Comparison of ENCODE assay signal across 24 cellular contexts in the genomic region with DNA sequence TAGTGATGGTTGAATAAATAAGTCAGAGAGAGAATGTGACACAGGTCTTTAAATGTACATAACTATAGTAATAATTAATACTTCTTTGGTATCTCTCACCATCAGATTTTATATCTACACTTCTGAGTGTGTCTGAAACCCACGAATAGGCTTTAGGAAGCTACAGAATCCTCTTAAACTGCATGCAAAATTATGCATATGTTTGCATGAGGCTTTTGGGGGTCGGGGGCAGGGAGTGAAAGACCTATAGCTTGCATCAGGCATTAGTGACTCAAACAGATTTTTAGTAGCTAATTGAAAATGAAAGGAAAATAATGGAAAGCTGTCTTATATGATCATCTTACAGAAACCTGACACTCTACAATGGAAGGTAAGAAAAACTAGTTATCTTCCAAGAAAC.
"Had no signal": no experiment of that assay in that cellular context is flagged by ENCODE, and none has a peak within 500 bp of the region (broad histone marks: within the 10 kb centered on the region; RNA-seq: fewer than 3 reads in every experiment).

No MANE protein-coding gene starts in this region.

- H3K27ac ChIP-seq: breast epithelium, foreskin keratinocyte, lower lobe of right lung, pancreas, psoas muscle, right atrium auricular region, spleen, upper lobe of left lung, VCaP had no signal

- H3K27me3 ChIP-seq: breast epithelium, foreskin keratinocyte, pancreas, right atrium auricular region, spleen, upper lobe of left lung had no signal

- H3K27me3 Mint-ChIP-seq: central memory CD8-positive, alpha-beta T cell; T-cell had no signal

- H3K4me3 Mint-ChIP-seq: central memory CD8-positive, alpha-beta T cell; nephron progenitor cell; T-cell; T-helper 2 cell treated with Interferon-gamma antibody and Interleukin-4, amounts not matched to agents 5 μg/mL and 100 μg/mL, for 36 hours had no signal

- DNase-seq: activated CD4-positive, alpha-beta T cell treated with anti-CD3 and anti-CD28 coated beads for 4 hours; activated T-cell treated with anti-CD3 and anti-CD28 coated beads for 4 hours; amniotic stem cell; effector memory CD4-positive, alpha-beta T cell; foreskin keratinocyte; lower lobe of right lung; mesendoderm; mucosa of descending colon; nephron progenitor cell; pancreas; psoas muscle; spleen; stimulated activated naive CD4-positive, alpha-beta T cell; T-cell; upper lobe of left lung had no signal

- H3K27ac Mint-ChIP-seq: activated T-helper 2 cell treated with anti-CD3 and anti-CD28 coated beads, Interferon-gamma antibody, Interleukin-2, Interleukin-4, amounts not matched to agents 10 μg/mL and 5 μg/mL and 100 μg/mL, durations not matched to agents 14 hours and 24 hours and 36 hours; nephron progenitor cell; T-cell; T-helper 2 cell treated with Interferon-gamma antibody and Interleukin-4, amounts not matched to agents 5 μg/mL and 100 μg/mL, for 36 hours had no signal

- H3K4me1 Mint-ChIP-seq: nephron progenitor cell had no signal

- ATAC-seq: foreskin keratinocyte, left lobe of liver, lower lobe of right lung, mucosa of descending colon, pancreas, psoas muscle, SK-N-SH treated with all-trans-retinoic acid at 6 μM for 48 hours, T-cell had no signal

- H3K9me3 ChIP-seq: breast epithelium, lower lobe of right lung, mucosa of descending colon, pancreas, psoas muscle, right atrium auricular region, spleen, upper lobe of left lung had no signal

- H3K9me3 Mint-ChIP-seq: activated naive CD4-positive, alpha-beta T cell treated with anti-CD3 and anti-CD28 coated beads, Interleukin-2, amount 50 U/mL, for 72 hours; activated T-helper 2 cell treated with anti-CD3 and anti-CD28 coated beads, Interferon-gamma antibody, Interleukin-2, Interleukin-4, amounts not matched to agents 10 μg/mL and 5 μg/mL and 100 μg/mL, durations not matched to agents 14 hours and 24 hours and 36 hours; central memory CD8-positive, alpha-beta T cell; nephron progenitor cell; T-cell; T-helper 2 cell treated with Interferon-gamma antibody and Interleukin-4, amounts not matched to agents 5 μg/mL and 100 μg/mL, for 36 hours had no signal

- H3K4me1 ChIP-seq: breast epithelium, foreskin keratinocyte, lower lobe of right lung, right atrium auricular region, upper lobe of left lung had no signal

- H3K4me3 ChIP-seq: breast epithelium, lower lobe of right lung, mucosa of descending colon, pancreas, psoas muscle, right atrium auricular region, spleen, upper lobe of left lung had no signal
